32 cellular contexts compared by ENCODE assay signal in the genomic region with DNA sequence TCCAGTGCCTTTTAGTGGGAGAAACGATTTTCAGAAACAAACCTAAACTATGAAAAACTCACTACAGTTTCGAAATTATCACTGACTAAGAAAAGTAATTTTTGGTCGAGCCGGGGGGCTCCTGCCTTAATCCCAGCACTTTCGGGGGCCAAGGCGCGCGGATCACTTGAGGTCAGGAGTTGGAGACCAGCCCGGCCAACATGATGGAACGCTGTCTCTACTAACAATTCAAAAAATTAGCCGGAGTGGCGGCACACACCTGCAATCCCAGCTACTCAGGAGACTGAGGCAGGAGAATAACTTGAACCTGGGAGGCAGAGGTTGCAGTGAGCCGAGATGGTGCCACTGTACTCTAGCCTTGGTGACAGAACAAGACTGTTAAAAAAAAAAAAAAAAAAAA. TPM values are rescaled to one million over a fixed set of nuclear protein-coding genes. Genes with fewer than 3 reads are reported as not detected.
DNase-seq lines count a peak whose midpoint lies in the region; ATAC-seq, FAIRE-seq and TF ChIP-seq lines count a peak whose summit lies in the region.
"Had no signal": no experiment of that assay in that cellular context is flagged by ENCODE, and none has a peak within 500 bp of the region (broad histone marks: within the 10 kb centered on the region; RNA-seq: fewer than 3 reads in every experiment).

No MANE protein-coding gene starts in this region.

- ATAC-seq in Right ventricle myocardium superior (ENCODE audit: poor library complexity) = no peak
- no peak for ATAC-seq in HepG2
- ATAC-seq in right lobe of liver = no peak
- no peak for ATAC-seq in WTC11
- ATAC-seq: GM12878 had no signal

- TF ChIP-seq CTCF in right atrium auricular region (IDR thresholded peaks at IDR 0.05) = no peak
- TF ChIP-seq CTCF in liver (IDR thresholded peaks at IDR 0.05; ENCODE audit: low read depth, low read length, missing input control) = no peak
- no peak for TF ChIP-seq CTCF in HepG2 (CRISPR knock-in tag; IDR thresholded peaks at IDR 0.05)
- TF ChIP-seq CTCF in right lobe of liver (IDR thresholded peaks at IDR 0.05) = no peak
- TF ChIP-seq CTCF in WTC11 (IDR thresholded peaks at IDR 0.05) = no peak

- H3K27me3 ChIP-seq in right atrium auricular region = no peaks in the 10 kb centered on the region
- H3K27me3 ChIP-seq in liver (ENCODE audit: control insufficient read depth in 4 of 4, insufficient read depth in 4 of 4, low read length in 3 of 4) = no peaks in the 10 kb centered on the region
- no peaks in the 10 kb centered on the region for H3K27me3 ChIP-seq in HepG2 (ENCODE audit: control insufficient read depth in 1 of 2, insufficient read depth in 2 of 2, low read length in 2 of 2)
- H3K27me3 ChIP-seq in right lobe of liver = no peaks in the 10 kb centered on the region
- H3K27me3 ChIP-seq: BE2C, BLaER1 had no signal

- CTCF ChIA-PET in HepG2 (lab: Yijun Ruan, JAX; ENCODE audit: low intra/inter-chr PET ratio, low total read pairs) = no interaction called here
- CTCF ChIA-PET in WTC11 (lab: Charles Lee) = no interaction called here

- H3K27ac Mint-ChIP-seq in WTC11 = no peak overlapping the region
- H3K27ac Mint-ChIP-seq: CD14-positive monocyte; CD4-positive, alpha-beta memory T cell; CD4-positive, CD25-positive, alpha-beta regulatory T cell; CD8-positive, alpha-beta memory T cell had no signal

- FAIRE-seq in HepG2 (lab: Jason Lieb, UNC) = no peak
- FAIRE-seq: A204.1, GM12878, GM12892, GM18507 had no signal

- no peaks in the 10 kb centered on the region for H3K9me3 Mint-ChIP-seq in WTC11

- BruUV-seq in HepG2 (replicated peaks; lab: Mats Ljungman, UMichigan) = no TSS peak

- no peak for TF ChIP-seq RAD21 in liver (IDR thresholded peaks at IDR 0.05)
- TF ChIP-seq RAD21 in HepG2 (CRISPR knock-in tag; IDR thresholded peaks at IDR 0.05) = no peak

- H3K4me2 ChIP-seq in HepG2 (ENCODE audit: low read depth, low read length) = no peak overlapping the region
- H3K4me2 ChIP-seq: BLaER1 had no signal

- no peak overlapping the region for H3K4me3 Mint-ChIP-seq in WTC11
- H3K4me3 Mint-ChIP-seq: CD14-positive monocyte; CD4-positive, alpha-beta memory T cell; CD4-positive, CD25-positive, alpha-beta regulatory T cell; CD8-positive, alpha-beta memory T cell had no signal

- H3K9me3 ChIP-seq in right atrium auricular region (no peaks in the 10 kb centered on the region), liver (ENCODE audit: control insufficient read depth in 4 of 4, low read length in 3 of 4) (no peaks in the 10 kb centered on the region), HepG2 (ENCODE audit: low read length) (no peaks in the 10 kb centered on the region), right lobe of liver (no peaks in the 10 kb centered on the region)
- H3K9me3 ChIP-seq: BE2C, BLaER1 had no signal

- WGBS in liver = 63% methylated on average over 13 of the region's 13 CpGs
- WGBS in HepG2 (ENCODE audit: low lambda C conversion rate) = 21% methylated on average over 4 of the region's 13 CpGs
- WGBS in right lobe of liver (ENCODE audit: insufficient coverage, low coverage, low lambda C conversion rate, missing lambda C conversion rate) = 50% methylated on average over 7 of the region's 13 CpGs

- in situ Hi-C loops in HepG2 (cut with HindIII; ENCODE audit: extremely low pct_ligation_motif_present, low pct_unique_long_range_greater_than_20kb) = no loop called here

- peak overlapping the region in 1 of 2 donors; percentile 96 for H3K9ac ChIP-seq in liver (ENCODE audit: low read depth in 1 of 2, low read length in 2 of 2)
- H3K9ac ChIP-seq in HepG2 (ENCODE audit: insufficient read depth, low read depth, low read length) = no peak overlapping the region
- H3K9ac ChIP-seq: BLaER1 had no signal

- no peaks in the 10 kb centered on the region for H3K36me3 Mint-ChIP-seq in WTC11
- H3K36me3 Mint-ChIP-seq: CD14-positive monocyte; CD4-positive, alpha-beta memory T cell; CD4-positive, CD25-positive, alpha-beta regulatory T cell; CD8-positive, alpha-beta memory T cell had no signal

- TF ChIP-seq POLR2A in HepG2 (IDR thresholded peaks at IDR 0.05; ENCODE audit: insufficient read depth in 1 of 2, low read depth in 2 of 2, low read length in 2 of 2) (no peak), right lobe of liver (IDR thresholded peaks at IDR 0.05) (no peak)

- H4K20me1 ChIP-seq in HepG2 (ENCODE audit: insufficient read depth, low read length) = no peaks in the 10 kb centered on the region
- H4K20me1 ChIP-seq: BLaER1 had no signal

- H3K4me3 ChIP-seq in right atrium auricular region (no peak overlapping the region), liver (ENCODE audit: low read depth in 1 of 3, low read length in 3 of 3) (peak overlapping the region in 2 of 3 donors; percentile 39 to 73), HepG2 (replicated peaks in 1 of 3; ENCODE audit: insufficient read depth in 1 of 3, low read depth in 2 of 3, low read length in 3 of 3) (no peak overlapping the region), right lobe of liver (peak overlapping the region in 2 of 3 donors; percentile 47 to 50)
- H3K4me3 ChIP-seq: BLaER1, GM12878 had no signal

- POLR2A ChIA-PET in HepG2 (lab: Yijun Ruan, JAX) = no interaction called here
- POLR2A ChIA-PET in WTC11 (lab: Charles Lee) = no interaction called here

- DNase-seq in Right ventricle myocardium superior = peak; percentile 22
- no peak for DNase-seq in right atrium auricular region (ENCODE audit: low spot score)
- DNase-seq in HepG2 (ENCODE audit: low spot score) = no peak
- DNase-seq in right lobe of liver = no peak
- no peak for DNase-seq in MV-4-11 (lab: John Stamatoyannopoulos, UW)
- no peak for DNase-seq in WTC11 (ENCODE audit: low spot score)
- DNase-seq: 8988T; ACHN; BE2C; C1 segment of cervical spinal cord; CD4-positive, alpha-beta memory T cell; CD4-positive, CD25-positive, alpha-beta regulatory T cell; CD8-positive, alpha-beta memory T cell; COR-L47; DMS 273 treated with DMSO at 0.1 percent for 48 hours; DMS153; DMS53; DMS79; DND-41; EL; GDM1 had no signal

- H3K4me1 ChIP-seq in right atrium auricular region (no peaks in the 10 kb centered on the region), liver (ENCODE audit: control insufficient read depth in 4 of 4, insufficient read depth in 4 of 4, low read length in 3 of 4) (peaks cover 0 to 3% (median 0%) of the 10 kb centered on the region in 4 donors), HepG2 (ENCODE audit: insufficient read depth, low read length) (no peaks in the 10 kb centered on the region), right lobe of liver (peaks cover 0 to 22% (median 0%) of the 10 kb centered on the region in 4 donors)
- H3K4me1 ChIP-seq: BE2C, BLaER1 had no signal

- H3K27me3 Mint-ChIP-seq in WTC11 (ENCODE audit: low read depth) = no peaks in the 10 kb centered on the region
- H3K27me3 Mint-ChIP-seq: CD4-positive, alpha-beta memory T cell; CD4-positive, CD25-positive, alpha-beta regulatory T cell; CD8-positive, alpha-beta memory T cell had no signal

- H3K79me2 ChIP-seq in HepG2 (ENCODE audit: insufficient read depth, low read length) = no peaks in the 10 kb centered on the region

- no peak overlapping the region for H2AFZ ChIP-seq in HepG2 (ENCODE audit: low read length)

- no peaks in the 10 kb centered on the region for H3K4me1 Mint-ChIP-seq in WTC11
- H3K4me1 Mint-ChIP-seq: CD14-positive monocyte; CD4-positive, alpha-beta memory T cell; CD4-positive, CD25-positive, alpha-beta regulatory T cell; CD8-positive, alpha-beta memory T cell had no signal

- H3K27ac ChIP-seq in right atrium auricular region (no peak overlapping the region), liver (ENCODE audit: low read depth in 1 of 2, low read length in 2 of 2) (no peak overlapping the region), HepG2 (ENCODE audit: extremely low read length, insufficient read depth, low read length) (no peak overlapping the region), right lobe of liver (peak overlapping the region in 2 of 3 donors; percentile 84 to 87)
- H3K27ac ChIP-seq: BLaER1 had no signal

- intact Hi-C loops in Right ventricle myocardium superior (cut with DNase I) = no loop called here
- intact Hi-C loops in HepG2 (cut with micrococcal nuclease; ENCODE audit: unreplicated experiment) = no loop called here
- intact Hi-C loops in right lobe of liver (cut with DNase I) = no loop called here

- no peak for TF ChIP-seq EP300 in HepG2 (IDR thresholded peaks at IDR 0.05; ENCODE audit: low read depth in 2 of 2, low read length in 2 of 2)
- TF ChIP-seq EP300 in HepG2 (CRISPR knock-in tag; IDR thresholded peaks at IDR 0.05; ENCODE audit: borderline replicate concordance) = no peak

- H3K36me3 ChIP-seq in right atrium auricular region (no peaks in the 10 kb centered on the region), liver (ENCODE audit: control insufficient read depth in 4 of 4, insufficient read depth in 3 of 4, low read depth in 1 of 4, low read length in 3 of 4) (no peaks in the 10 kb centered on the region), HepG2 (replicated peaks in 1 of 2; ENCODE audit: control insufficient read depth in 1 of 2, insufficient read depth in 2 of 2, low read length in 2 of 2) (no peaks in the 10 kb centered on the region), right lobe of liver (peaks cover 0 to 10% (median 0%) of the 10 kb centered on the region in 4 donors)
- H3K36me3 ChIP-seq: BE2C, BLaER1 had no signal

RNA-seq across cellular contexts. Expression of gene CFHR3, which starts 3.0 kb away (rescaled TPM):
- total RNA-seq in Right ventricle myocardium superior = 0.24 TPM
- total RNA-seq in right atrium auricular region = under 1 TPM in 1 of 2 donors, not detected in 1; 0.20 TPM
- 100 to 1,000 TPM in 1 of 2 donors, 10 to 100 TPM in 1; 64.2 to 215 TPM for total RNA-seq in liver
- polyA plus RNA-seq in liver = 100 to 1,000 TPM in 1 of 2 donors, 10 to 100 TPM in 1; 94.2 to 393 TPM
- total RNA-seq in HepG2 (2016; rRNA removed; fragmentation: Illumina TruSeq; extraction: Trizol) = not detected in 2 replicates
- total RNA-seq in HepG2 (2016; cell fraction: cytosol; rRNA removed; fragmentation: Illumina TruSeq; extraction: Trizol; ENCODE audit: low read depth) = not detected in 2 replicates
- total RNA-seq in HepG2 (2016; cell fraction: insoluble cytoplasmic fraction; rRNA removed; fragmentation: Illumina TruSeq; extraction: Trizol) = not detected in 2 replicates
- total RNA-seq in HepG2 (2016; cell fraction: membrane; rRNA removed; fragmentation: Illumina TruSeq; extraction: Trizol) = not detected in 2 replicates
- not detected in 2 replicates for total RNA-seq in HepG2 (2016; cell fraction: nucleus; rRNA removed; fragmentation: Illumina TruSeq; extraction: Trizol)
- not detected in 2 replicates for polyA plus RNA-seq in HepG2 (2011; rRNA removed)
- polyA plus RNA-seq in HepG2 (2011; cell fraction: cytosol; rRNA removed) = not detected in 2 replicates
- not detected in 2 replicates for polyA plus RNA-seq in HepG2 (2011; cell fraction: nucleus; rRNA removed)
- polyA plus RNA-seq in HepG2 (2012) = not detected in 2 replicates
- polyA plus RNA-seq in HepG2 (2016; cell fraction: cytosol; fragmentation: Illumina TruSeq; extraction: Trizol; ENCODE audit: low read depth) = not detected in 2 replicates
- not detected in 2 replicates for polyA plus RNA-seq in HepG2 (2016; cell fraction: insoluble cytoplasmic fraction; fragmentation: Illumina TruSeq; extraction: Trizol; ENCODE audit: low read depth)
- polyA plus RNA-seq in HepG2 (2016; cell fraction: membrane; fragmentation: Illumina TruSeq; extraction: Trizol; ENCODE audit: low read depth) = not detected in 2 replicates
- polyA plus RNA-seq in HepG2 (2016; cell fraction: nucleus; fragmentation: Illumina TruSeq; extraction: Trizol; ENCODE audit: insufficient read depth, low read depth) = not detected in 2 replicates
- polyA minus RNA-seq in HepG2 (2011; rRNA and poly(A)+ RNA removed; ENCODE audit: low replicate concordance) = not detected in 2 replicates
- not detected in 2 replicates for polyA minus RNA-seq in HepG2 (2011; cell fraction: cytosol; rRNA and poly(A)+ RNA removed)
- not detected in 2 replicates for polyA minus RNA-seq in HepG2 (2011; cell fraction: nucleus; rRNA and poly(A)+ RNA removed)
- total RNA-seq in right lobe of liver = 100 to 1,000 TPM; 105 to 479 (median 372) TPM
- total RNA-seq in WTC11 (2021) = 0.24 to 0.80 TPM (median 0.27 TPM) in 3 replicates
- total RNA-seq: A673; CD4-positive, alpha-beta memory T cell; CD4-positive, CD25-positive, alpha-beta regulatory T cell; CD8-positive, alpha-beta memory T cell; Daoy; G401 had no signal
- polyA plus RNA-seq: AG04450; CD14-positive monocyte; CD4-positive, alpha-beta memory T cell; CD4-positive, CD25-positive, alpha-beta regulatory T cell; CD8-positive, alpha-beta memory T cell; GM12878 had no signal

RNA-seq across cellular contexts. Expression of gene CFHR1, which starts 41.9 kb away (rescaled TPM):
- not detected for total RNA-seq in Right ventricle myocardium superior
- not detected for total RNA-seq in right atrium auricular region
- total RNA-seq in liver = 100 to 1,000 TPM; 288 to 507 TPM
- polyA plus RNA-seq in liver = 1,000 to 10,000 TPM in 1 of 2 donors, 100 to 1,000 TPM in 1; 507 to 1,028 TPM
- total RNA-seq in HepG2 (2016; rRNA removed; fragmentation: Illumina TruSeq; extraction: Trizol) = not detected in 2 replicates
- not detected in 2 replicates for total RNA-seq in HepG2 (2016; cell fraction: cytosol; rRNA removed; fragmentation: Illumina TruSeq; extraction: Trizol; ENCODE audit: low read depth)
- total RNA-seq in HepG2 (2016; cell fraction: insoluble cytoplasmic fraction; rRNA removed; fragmentation: Illumina TruSeq; extraction: Trizol) = not detected in 2 replicates
- not detected in 2 replicates for total RNA-seq in HepG2 (2016; cell fraction: membrane; rRNA removed; fragmentation: Illumina TruSeq; extraction: Trizol)
- not detected in 2 replicates for total RNA-seq in HepG2 (2016; cell fraction: nucleus; rRNA removed; fragmentation: Illumina TruSeq; extraction: Trizol)
- not detected in 2 replicates for polyA plus RNA-seq in HepG2 (2011; rRNA removed)
- polyA plus RNA-seq in HepG2 (2011; cell fraction: cytosol; rRNA removed) = not detected in 2 replicates
- not detected in 2 replicates for polyA plus RNA-seq in HepG2 (2011; cell fraction: nucleus; rRNA removed)
- 0.11 TPM in 1 of 2 replicates, not detected in the other for polyA plus RNA-seq in HepG2 (2012)
- polyA plus RNA-seq in HepG2 (2016; cell fraction: cytosol; fragmentation: Illumina TruSeq; extraction: Trizol; ENCODE audit: low read depth) = not detected in 2 replicates
- not detected in 2 replicates for polyA plus RNA-seq in HepG2 (2016; cell fraction: insoluble cytoplasmic fraction; fragmentation: Illumina TruSeq; extraction: Trizol; ENCODE audit: low read depth)
- polyA plus RNA-seq in HepG2 (2016; cell fraction: membrane; fragmentation: Illumina TruSeq; extraction: Trizol; ENCODE audit: low read depth) = not detected in 2 replicates
- not detected in 2 replicates for polyA plus RNA-seq in HepG2 (2016; cell fraction: nucleus; fragmentation: Illumina TruSeq; extraction: Trizol; ENCODE audit: insufficient read depth, low read depth)
- 0.63 TPM in 1 of 2 replicates, not detected in the other for polyA minus RNA-seq in HepG2 (2011; rRNA and poly(A)+ RNA removed; ENCODE audit: low replicate concordance)
- polyA minus RNA-seq in HepG2 (2011; cell fraction: cytosol; rRNA and poly(A)+ RNA removed) = not detected in 2 replicates
- polyA minus RNA-seq in HepG2 (2011; cell fraction: nucleus; rRNA and poly(A)+ RNA removed) = not detected in 2 replicates
- 1,000 to 10,000 TPM in 2 of 6 experiments, 100 to 1,000 TPM in 4; 490 to 1,248 (median 629) TPM for total RNA-seq in right lobe of liver
- total RNA-seq in WTC11 (2021) = 0.14 to 0.20 TPM (median 0.16 TPM) in 3 replicates
- total RNA-seq: A673; CD4-positive, alpha-beta memory T cell; CD4-positive, CD25-positive, alpha-beta regulatory T cell; CD8-positive, alpha-beta memory T cell; Daoy; G401; GM12878 had no signal
- polyA plus RNA-seq: CD14-positive monocyte; CD4-positive, alpha-beta memory T cell; CD4-positive, CD25-positive, alpha-beta regulatory T cell; CD8-positive, alpha-beta memory T cell had no signal

Comparison
In these comparisons a context has a peak if more than half of its experiments do, and no peak if none do; other contexts are left out.
1. H3K27ac ChIP-seq: peak in right lobe of liver (2 of 3); none in right atrium auricular region (0 of 2), liver (0 of 2) and HepG2 (single experiment).
2. H3K4me3 ChIP-seq: peak in liver (2 of 3) and right lobe of liver (2 of 3); none in right atrium auricular region (0 of 2) and HepG2 (0 of 3).
3. RNA of gene CFHR3, which starts 3.0 kb away (total RNA-seq): 105 to 479 TPM in right lobe of liver and 64.2 to 215 TPM in liver; 0.24 TPM in Right ventricle myocardium superior (single experiment), 0.24 to 0.80 TPM in WTC11, 0.20 TPM in right atrium auricular region and not detected in HepG2; every median in the first group is over 10 times any median in the second.
4. RNA of gene CFHR1, which starts 41.9 kb away (total RNA-seq): 490 to 1,248 TPM in right lobe of liver and 288 to 507 TPM in liver; 0.14 to 0.20 TPM in WTC11, not detected in right atrium auricular region, not detected in Right ventricle myocardium superior (single experiment) and not detected in HepG2; every median in the first group is over 100 times any median in the second.